ENCODE assay signal across 18 cellular contexts in the genomic region with DNA sequence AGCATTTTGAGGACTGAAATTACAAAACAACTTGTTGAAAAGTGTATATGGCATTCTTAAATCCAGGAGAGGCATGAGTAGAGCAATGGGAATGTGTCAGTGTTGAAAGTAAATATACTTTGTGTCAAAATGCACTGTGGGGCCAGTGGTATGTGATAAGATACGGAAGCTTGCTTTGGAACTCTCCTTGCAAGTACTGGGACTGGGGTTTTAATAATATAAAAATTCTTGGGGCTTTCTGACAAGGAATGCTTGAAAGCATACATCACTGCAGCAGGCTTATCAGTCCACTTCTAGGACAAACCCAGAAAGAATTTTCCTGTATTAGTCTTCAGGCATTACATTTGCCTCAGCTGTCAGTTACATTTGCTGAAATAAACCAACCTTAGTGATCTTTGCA.
A peak's percentile ranks its signal among the peaks of the same experiment; 100 is the strongest.
DNase-seq lines count a peak whose midpoint lies in the region; ATAC-seq, FAIRE-seq and TF ChIP-seq lines count a peak whose summit lies in the region.
"Had no signal": no experiment of that assay in that cellular context is flagged by ENCODE, and none has a peak within 500 bp of the region (broad histone marks: within the 10 kb centered on the region; RNA-seq: fewer than 3 reads in every experiment).

No MANE protein-coding gene starts in this region.

- H3K79me2 ChIP-seq in mesendoderm (ENCODE audit: control insufficient read depth, insufficient read depth, low read length): no peaks in the 10 kb centered on the region

- no peak overlapping the region for H3K56ac ChIP-seq in mesendoderm (ENCODE audit: low read length)

- H3K27me3 ChIP-seq in mesendoderm (ENCODE audit: insufficient read depth, low read length, poor library complexity): no peaks in the 10 kb centered on the region
- no peaks in the 10 kb centered on the region for H3K27me3 ChIP-seq in small intestine (ENCODE audit: control insufficient read depth in 2 of 2, insufficient read depth in 2 of 2, low read length in 2 of 2)

- FAIRE-seq in A549 (lab: Jason Lieb, UNC) (no peak), small intestine (lab: Jason Lieb, UNC) (no peak)
- FAIRE-seq: D721Med, endothelial cell of umbilical vein, kidney had no signal

- H3K4me2 ChIP-seq in A549: peak overlapping the region; percentile 45
- H3K4me2 ChIP-seq in mesendoderm (ENCODE audit: low read length): no peak overlapping the region

- POLR2A ChIA-PET in A549 (lab: Yijun Ruan, JAX): no interaction called here

- WGBS in A549 (ENCODE audit: missing lambda C conversion rate): 9% methylated on average over 1 of the region's 1 CpG
- no CpG with 5 or more reads among the region's 1 CpG for WGBS in mesendoderm (ENCODE audit: extremely low coverage, insufficient coverage, low lambda C conversion rate)
- 13 to 59% (median 23%) methylated on average over 1 of the region's 1 CpG for WGBS in small intestine, 3 donors

- no peak overlapping the region for H2BK5ac ChIP-seq in mesendoderm (ENCODE audit: low read length)

- DNase-seq in A549 (ENCODE audit: low read depth in 1 of 2, low spot score in 1 of 2) (peak in 1 of 2 experiments; percentile 23), HS-27A (ENCODE audit: low read depth) (peak; percentile 35), choroid plexus epithelial cell (ENCODE audit: low read depth) (peak; percentile 94), mesendoderm (peak; percentile 6), SKM-1 (lab: John Stamatoyannopoulos, UW; ENCODE audit: unreplicated experiment) (no peak), small intestine (no peak), NCI-H2107 (lab: John Stamatoyannopoulos, UW) (no peak)
- DNase-seq: activated CD8-positive, alpha-beta memory T cell treated with anti-CD3 and anti-CD28 coated beads, Interleukin-2, amount 10 ng/mL, durations not matched to agents 7 days and 5 days; activated naive CD4-positive, alpha-beta T cell treated with anti-CD3 and anti-CD28 coated beads, Interleukin-2, amount 50 U/mL, for 16 hours; glutamatergic neuron; kidney; NCI-H1930; NCI-H526 treated with DMSO at 0.1 percent for 48 hours; stimulated activated CD4-positive, alpha-beta T cell treated with anti-CD3 and anti-CD28 coated beads, Interleukin-1b, Interleukin-23, amount 100 ng/mL, for 48 hours had no signal

- H3K36me3 ChIP-seq in mesendoderm (ENCODE audit: control insufficient read depth, insufficient read depth, low read length) (no peaks in the 10 kb centered on the region), small intestine (ENCODE audit: control insufficient read depth in 2 of 2, insufficient read depth in 2 of 2, low read length in 2 of 2) (no peaks in the 10 kb centered on the region)

- TF ChIP-seq EP300 in A549 (IDR thresholded peaks at IDR 0.05): no peak

- H2BK15ac ChIP-seq in mesendoderm (replicated peaks; ENCODE audit: low read depth): no peak overlapping the region

- H3K27ac ChIP-seq in A549 (no peak overlapping the region), mesendoderm (ENCODE audit: low read depth, low read length) (no peak overlapping the region), small intestine (ENCODE audit: low read depth in 1 of 2, low read length in 1 of 2) (no peak overlapping the region)

- no peak overlapping the region for H3K23ac ChIP-seq in mesendoderm (ENCODE audit: low read length)

- CTCF ChIA-PET in A549 (lab: Yijun Ruan, JAX): no interaction called here

- no peak overlapping the region for H3K18ac ChIP-seq in mesendoderm (ENCODE audit: low read length)

- H3K4ac ChIP-seq in mesendoderm (ENCODE audit: low read depth, low read length): no peak overlapping the region

- no peak for TF ChIP-seq CTCF in A549 (IDR thresholded peaks at IDR 0.05)
- TF ChIP-seq CTCF in choroid plexus epithelial cell (conservative IDR thresholded peaks at IDR 0.05; ENCODE audit: low read depth, low read length): no peak

- no peak overlapping the region for H3K4me3 ChIP-seq in A549
- no peak overlapping the region for H3K4me3 ChIP-seq in choroid plexus epithelial cell (ENCODE audit: low read depth, low read length)
- no peak overlapping the region for H3K4me3 ChIP-seq in mesendoderm (ENCODE audit: low read length)
- H3K4me3 ChIP-seq in small intestine (ENCODE audit: low read depth in 1 of 2, low read length in 2 of 2): no peak overlapping the region

- no peak overlapping the region for H4K5ac ChIP-seq in mesendoderm (ENCODE audit: low read length)

- H3K9me3 ChIP-seq in A549 (no peaks in the 10 kb centered on the region), small intestine (ENCODE audit: control insufficient read depth, low read depth) (peaks cover 2% of the 10 kb centered on the region)

- no peak overlapping the region for H2BK120ac ChIP-seq in mesendoderm (ENCODE audit: low read depth, low read length)

- no peak overlapping the region for H4K8ac ChIP-seq in mesendoderm (ENCODE audit: low read depth, low read length)

- no peak overlapping the region for H2AK5ac ChIP-seq in mesendoderm (ENCODE audit: low read length)

- peak in 1 of 2 experiments; percentile 69; a peak in 3 of 6 replicates for ATAC-seq in A549
- no peak for ATAC-seq in HG03135 (IDR thresholded peaks at IDR 0.05; ENCODE audit: unreplicated experiment)
- ATAC-seq: activated CD4-positive, CD25-positive, alpha-beta regulatory T cell treated with anti-CD3 and anti-CD28 coated beads, Interleukin-2, amount 50 U/mL, for 24 hours; activated CD8-positive, alpha-beta memory T cell treated with anti-CD3 and anti-CD28 coated beads, Interleukin-2, amount 10 ng/mL, durations not matched to agents 7 days and 5 days had no signal

- no peak for TF ChIP-seq RAD21 in A549 (conservative IDR thresholded peaks at IDR 0.05 in 1 of 2, IDR thresholded peaks at IDR 0.05 in 1 of 2)

- no peak for TF ChIP-seq POLR2A in A549 (IDR thresholded peaks at IDR 0.05; ENCODE audit: low read length)

- no peaks in the 10 kb centered on the region for H3K79me1 ChIP-seq in mesendoderm (ENCODE audit: low read length)

- H3K4me1 ChIP-seq in A549 (peaks cover 14% of the 10 kb centered on the region; the same call in 2 of the 3 replicates), mesendoderm (ENCODE audit: control insufficient read depth, low read depth, low read length) (no peaks in the 10 kb centered on the region), small intestine (ENCODE audit: control insufficient read depth in 2 of 2, insufficient read depth in 1 of 2, low read depth in 1 of 2, low read length in 1 of 2) (no peaks in the 10 kb centered on the region)

- H3K9ac ChIP-seq in mesendoderm (ENCODE audit: low read length): no peak overlapping the region

TF ChIP-seq in A549, 52 proteins besides CTCF, POLR2A, EP300 and RAD21:
- TF ChIP-seq ZSCAN20 (CRISPR knock-in tag; IDR thresholded peaks at IDR 0.05) (no peak), JUNB (IDR thresholded peaks at IDR 0.05) (no peak; the same call in 1 of the 2 replicates), FOSL2 (IDR thresholded peaks at IDR 0.05) (no peak), FOSL2 (CRISPR knock-in tag; IDR thresholded peaks at IDR 0.05) (peak; percentile 29; the same call in 1 of the 2 replicates), CEBPB (IDR thresholded peaks at IDR 0.05) (0 out of 4 replicates have a peak, but pooled peaks of 1 of the 2 experiments have one; percentile 18), GATA3 (IDR thresholded peaks at IDR 0.05; ENCODE audit: borderline replicate concordance) (peak; percentile 31; the same call in 1 of the 2 replicates)

Comparison
In these comparisons a context has a peak if more than half of its experiments do, and no peak if none do; other contexts are left out.
1. DNase-seq: peak in HS-27A (single experiment), choroid plexus epithelial cell (single experiment) and mesendoderm (single experiment); none in SKM-1 (single experiment), small intestine (single experiment) and NCI-H2107 (single experiment).